In the genomic region with DNA sequence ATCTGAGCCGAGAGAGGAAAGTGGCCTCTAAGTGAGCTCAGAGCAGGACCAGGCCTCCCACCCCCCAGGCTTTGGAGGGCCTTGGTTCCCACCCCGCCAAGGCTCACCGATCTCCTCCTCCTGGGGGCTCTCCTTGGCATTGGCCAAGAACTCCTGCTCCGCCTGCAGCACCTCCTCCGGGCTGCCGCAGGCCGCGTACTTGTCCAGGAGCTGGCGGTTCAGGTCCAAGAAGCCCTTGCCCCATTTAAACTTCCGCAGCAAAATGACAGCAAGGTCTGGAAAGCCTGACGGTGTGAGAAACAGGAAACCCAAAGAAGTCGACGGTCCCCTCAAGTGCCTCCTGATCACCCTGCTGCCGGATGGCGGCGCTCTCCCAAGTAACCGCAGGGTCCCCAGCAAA, we compare ENCODE assay signal across 12 cellular contexts. TPM values are rescaled to one million over a fixed set of nuclear protein-coding genes. Genes with fewer than 3 reads are reported as not detected.
DNase-seq lines count a peak whose midpoint lies in the region; ATAC-seq and TF ChIP-seq lines count a peak whose summit lies in the region.
"Had no signal": no experiment of that assay in that cellular context is flagged by ENCODE, and none has a peak within 500 bp of the region (broad histone marks: within the 10 kb centered on the region; RNA-seq: fewer than 3 reads in every experiment).

No MANE protein-coding gene starts in this region.

- no TSS peak for BruUV-seq in MCF 10A (replicated peaks; lab: Mats Ljungman, UMichigan)

- no peaks in the 10 kb centered on the region for H3K27me3 ChIP-seq in breast epithelium
- H3K27me3 ChIP-seq: body of pancreas, foreskin keratinocyte had no signal

- H3K4me3 Mint-ChIP-seq in MCF 10A (ENCODE audit: unreplicated experiment), result peak overlapping the region; percentile 78
- peak overlapping the region; percentile 53 for H3K4me3 Mint-ChIP-seq in T-helper 17 cell
- H3K4me3 Mint-ChIP-seq in type B pancreatic cell, result peak overlapping the region; percentile 87

- TF ChIP-seq CTCF in MCF 10A (IDR thresholded peaks at IDR 0.05; ENCODE audit: unreplicated experiment) (no peak), breast epithelium (IDR thresholded peaks at IDR 0.05) (no peak), fibroblast of pulmonary artery (IDR thresholded peaks at IDR 0.05; ENCODE audit: low read length, missing control alignments) (no peak), type B pancreatic cell (conservative IDR thresholded peaks at IDR 0.05) (no peak)

- POLR2A ChIA-PET in MCF 10A (lab: Yijun Ruan, JAX), result interaction anchor here (0.8 kb wide), 1 partner anchor 17 kb away, joined by 7 read pairs; no protein-coding TSS in a partner anchor

- H3K4me3 ChIP-seq in breast epithelium (no peak overlapping the region), fibroblast of pulmonary artery (replicated peaks; ENCODE audit: low read depth, low read length) (peak overlapping the region; percentile 5)
- H3K4me3 ChIP-seq: body of pancreas had no signal

- no peak overlapping the region for H3K27ac Mint-ChIP-seq in MCF 10A (ENCODE audit: low read depth, unreplicated experiment)
- H3K27ac Mint-ChIP-seq in T-helper 17 cell, result no peak overlapping the region
- H3K27ac Mint-ChIP-seq in type B pancreatic cell, result no peak overlapping the region

- TF ChIP-seq POLR2A in breast epithelium (IDR thresholded peaks at IDR 0.05), result no peak

- no peak for DNase-seq in MCF 10A (ENCODE audit: unreplicated experiment)
- no peak for DNase-seq in breast epithelium (ENCODE audit: low spot score in 2 of 2)
- DNase-seq in T-helper 17 cell, result no peak
- no peak for DNase-seq in fibroblast of pulmonary artery (ENCODE audit: low read depth)
- no peak for DNase-seq in type B pancreatic cell (ENCODE audit: extremely low spot score, unreplicated experiment)
- DNase-seq in NCI-H524 treated with DMSO at 0.1 percent for 48 hours (lab: John Stamatoyannopoulos, UW), result no peak
- no peak for DNase-seq in 8988T
- DNase-seq: body of pancreas; effector CD8-positive, alpha-beta T cell; foreskin keratinocyte; posterior cingulate gyrus had no signal

- H3K4me1 ChIP-seq in breast epithelium, result peaks cover 3 to 10% of the 10 kb centered on the region in 2 donors

- CTCF ChIA-PET in MCF 10A (lab: Yijun Ruan, JAX), result interaction anchor here (0.6 kb wide), 1 partner anchor 436 kb away, joined by 3 read pairs; no protein-coding TSS in a partner anchor

- H3K9me3 Mint-ChIP-seq in MCF 10A (ENCODE audit: unreplicated experiment) (no peaks in the 10 kb centered on the region), type B pancreatic cell (no peaks in the 10 kb centered on the region)

- no peaks in the 10 kb centered on the region for H3K9me3 ChIP-seq in breast epithelium
- no peaks in the 10 kb centered on the region for H3K9me3 ChIP-seq in T-helper 17 cell (ENCODE audit: control insufficient read depth, low read length, poor library complexity, severe bottlenecking)
- H3K9me3 ChIP-seq: body of pancreas had no signal

- peaks cover 18% of the 10 kb centered on the region for H3K36me3 Mint-ChIP-seq in MCF 10A (ENCODE audit: insufficient read depth, unreplicated experiment)
- H3K36me3 Mint-ChIP-seq in T-helper 17 cell (ENCODE audit: low read depth), result no peaks in the 10 kb centered on the region
- no peaks in the 10 kb centered on the region for H3K36me3 Mint-ChIP-seq in type B pancreatic cell

- ATAC-seq in T-helper 17 cell, result no peak
- no peak for ATAC-seq in GM21717 (IDR thresholded peaks at IDR 0.05; ENCODE audit: unreplicated experiment)
- ATAC-seq: body of pancreas, foreskin keratinocyte had no signal

- intact Hi-C loops in MCF 10A (cut with micrococcal nuclease), result no loop called here
- intact Hi-C loops in breast epithelium (cut with DNase I; ENCODE audit: low total_unique reads), result no loop called here

- H3K27me3 Mint-ChIP-seq in MCF 10A (ENCODE audit: insufficient read depth, unreplicated experiment) (no peaks in the 10 kb centered on the region), T-helper 17 cell (no peaks in the 10 kb centered on the region), type B pancreatic cell (no peaks in the 10 kb centered on the region)

- no peaks in the 10 kb centered on the region for H3K36me3 ChIP-seq in breast epithelium

- H3K4me1 Mint-ChIP-seq in MCF 10A (ENCODE audit: insufficient read depth, unreplicated experiment) (peaks cover 19% of the 10 kb centered on the region), T-helper 17 cell (peaks cover 25% of the 10 kb centered on the region), type B pancreatic cell (ENCODE audit: unreplicated experiment) (peaks cover 12% of the 10 kb centered on the region)

- no peak overlapping the region for H3K27ac ChIP-seq in breast epithelium
- H3K27ac ChIP-seq: body of pancreas, foreskin keratinocyte had no signal

RNA-seq across cellular contexts. Expression of gene TSR3, which starts 1.7 kb away (rescaled TPM):
- total RNA-seq in MCF 10A (2022) (49.6 and 58.2 TPM in 2 replicates), breast epithelium (10 to 100 TPM; 54.4 to 72.3 (median 59.6) TPM), T-helper 17 cell (10 to 100 TPM; 24.4 to 27.7 TPM), type B pancreatic cell (ENCODE audit: low replicate concordance) (53.1 and 54.0 TPM in 2 replicates)

RNA-seq across cellular contexts. Expression of gene GNPTG, which starts 1.8 kb away (rescaled TPM):
- 37.6 and 41.6 TPM in 2 replicates for total RNA-seq in MCF 10A (2022)
- 10 to 100 TPM; 50.5 to 89.3 (median 58.4) TPM for total RNA-seq in breast epithelium
- 10 to 100 TPM; 39.2 to 48.0 TPM for total RNA-seq in T-helper 17 cell
- 55.6 and 68.5 TPM in 2 replicates for total RNA-seq in type B pancreatic cell (ENCODE audit: low replicate concordance)

RNA-seq across cellular contexts. Expression of gene BAIAP3, which starts 16.5 kb away (rescaled TPM):
- 0.49 and 0.75 TPM in 2 replicates for total RNA-seq in MCF 10A (2022)
- total RNA-seq in breast epithelium, result 1 to 10 TPM; 2.7 to 8.2 (median 7.3) TPM
- total RNA-seq in T-helper 17 cell, result 10 to 100 TPM; 11.8 to 20.0 TPM
- 5.0 and 6.9 TPM in 2 replicates for total RNA-seq in type B pancreatic cell (ENCODE audit: low replicate concordance)

RNA-seq across cellular contexts. Expression of gene UBE2I, which starts 40.5 kb away (rescaled TPM):
- total RNA-seq in MCF 10A (2022) (163 and 172 TPM in 2 replicates), breast epithelium (10 to 100 TPM; 52.5 to 67.8 (median 62.2) TPM), T-helper 17 cell (100 to 1,000 TPM; 233 to 249 TPM), type B pancreatic cell (ENCODE audit: low replicate concordance) (157 and 170 TPM in 2 replicates)
